ENCODE assay signal across 8 cellular contexts in genomic region chr13:46575321-46575721, GRCh38. TPM values are rescaled to one million over a fixed set of nuclear protein-coding genes. Genes with fewer than 3 reads are reported as not detected.
DNase-seq lines count a peak whose midpoint lies in the region; ATAC-seq and TF ChIP-seq lines count a peak whose summit lies in the region.

No MANE protein-coding gene starts in this region.

- H3K9me3 ChIP-seq in mucosa of descending colon (no peaks in the 10 kb centered on the region), adrenal gland (replicated peaks in 1 of 3) (no peaks in the 10 kb centered on the region)

- H3K27ac ChIP-seq in adrenal gland: no peak overlapping the region

- no peak overlapping the region for H3K27ac Mint-ChIP-seq in activated CD4-positive, alpha-beta T cell treated with anti-CD3 and anti-CD28 coated beads, Interleukin-2, amount 10 ng/mL, durations not matched to agents 24 days and 14 days

- peaks cover 8% of the 10 kb centered on the region for H3K4me1 ChIP-seq in mucosa of descending colon (ENCODE audit: low read depth)
- H3K4me1 ChIP-seq in adrenal gland (replicated peaks in 1 of 2): peaks cover 0 to 19% of the 10 kb centered on the region in 2 donors

- H3K4me3 ChIP-seq in mucosa of descending colon (no peak overlapping the region), adrenal gland (no peak overlapping the region)

- no peaks in the 10 kb centered on the region for H3K36me3 ChIP-seq in mucosa of descending colon (ENCODE audit: low read depth)
- H3K36me3 ChIP-seq in adrenal gland (replicated peaks in 1 of 2): no peaks in the 10 kb centered on the region

- no peaks in the 10 kb centered on the region for H3K27me3 Mint-ChIP-seq in activated CD4-positive, alpha-beta T cell treated with anti-CD3 and anti-CD28 coated beads, Interleukin-2, amount 10 ng/mL, durations not matched to agents 24 days and 14 days

- H3K9me3 Mint-ChIP-seq in activated CD4-positive, alpha-beta T cell treated with anti-CD3 and anti-CD28 coated beads, Interleukin-2, amount 10 ng/mL, durations not matched to agents 24 days and 14 days: no peaks in the 10 kb centered on the region

- TF ChIP-seq CTCF in GM13976 (IDR thresholded peaks at IDR 0.05; ENCODE audit: borderline replicate concordance, control extremely low read depth, extremely low read depth, insufficient read depth, missing control alignments) (no peak), mucosa of descending colon (IDR thresholded peaks at IDR 0.05) (no peak), adrenal gland (IDR thresholded peaks at IDR 0.05) (no peak)

- ATAC-seq in HG03060 (IDR thresholded peaks at IDR 0.05; ENCODE audit: low read depth, unreplicated experiment) (peak; percentile 37), mucosa of descending colon (peak; percentile 40), HG03378 (IDR thresholded peaks at IDR 0.05; ENCODE audit: unreplicated experiment) (no peak)

- no peak for TF ChIP-seq POLR2A in adrenal gland (IDR thresholded peaks at IDR 0.05)

- peaks cover 5% of the 10 kb centered on the region for H3K36me3 Mint-ChIP-seq in activated CD4-positive, alpha-beta T cell treated with anti-CD3 and anti-CD28 coated beads, Interleukin-2, amount 10 ng/mL, durations not matched to agents 24 days and 14 days (ENCODE audit: low read depth)

- no peaks in the 10 kb centered on the region for H3K27me3 ChIP-seq in adrenal gland

- H3K4me3 Mint-ChIP-seq in activated CD4-positive, alpha-beta T cell treated with anti-CD3 and anti-CD28 coated beads, Interleukin-2, amount 10 ng/mL, durations not matched to agents 24 days and 14 days: no peak overlapping the region

- in situ Hi-C loops in GM13976 (cut with MboI; ENCODE audit: low sequenced_read_pairs, unreplicated experiment): no loop called here

- intact Hi-C loops in mucosa of descending colon (cut with DNase I, micrococcal nuclease) (no loop called here), adrenal gland (cut with DNase I) (no loop called here)
- intact Hi-C loops in activated CD4-positive, alpha-beta T cell treated with anti-CD3 and anti-CD28 coated beads, Interleukin-2, amount 10 ng/mL, durations not matched to agents 24 days and 14 days (cut with micrococcal nuclease): loop anchor here (5.0 kb wide), 1 partner anchor 92 kb away; no protein-coding TSS in a partner anchor

- WGBS in adrenal gland, 4 donors: 50 to 67% (median 63%) methylated on average over 2 of the region's 2 CpGs

- peaks cover 46% of the 10 kb centered on the region for H3K4me1 Mint-ChIP-seq in activated CD4-positive, alpha-beta T cell treated with anti-CD3 and anti-CD28 coated beads, Interleukin-2, amount 10 ng/mL, durations not matched to agents 24 days and 14 days

- DNase-seq in GM13976 (ENCODE audit: low spot score): peak; percentile 46
- DNase-seq in astrocyte of the hippocampus (ENCODE audit: low read depth, low spot score): peak; percentile 29
- DNase-seq in mucosa of descending colon: no peak
- no peak for DNase-seq in adrenal gland
- no peak for DNase-seq in HuH-7 (ENCODE audit: low spot score)
- DNase-seq in activated CD4-positive, alpha-beta T cell treated with anti-CD3 and anti-CD28 coated beads, Interleukin-2, amount 10 ng/mL, durations not matched to agents 24 days and 14 days: no peak

RNA-seq across cellular contexts. Expression of gene LRCH1, which starts 22.4 kb away (rescaled TPM):
- total RNA-seq in mucosa of descending colon (10 to 100 TPM; 13.4 to 44.1 (median 16.1) TPM), adrenal gland (10 to 100 TPM in 4 of 8 donors, 1 to 10 TPM in 4; 4.1 to 13.6 (median 9.7) TPM)
- polyA plus RNA-seq in adrenal gland: 1 to 10 TPM; 2.8 to 6.4 (median 3.8) TPM
- 17.6 and 18.3 TPM in 2 replicates for total RNA-seq in activated CD4-positive, alpha-beta T cell treated with anti-CD3 and anti-CD28 coated beads, Interleukin-2, amount 10 ng/mL, durations not matched to agents 24 days and 14 days

Comparison
In these comparisons a context has a peak if more than half of its experiments do, and no peak if none do; other contexts are left out.
1. DNase-seq: peak in GM13976 (single experiment) and astrocyte of the hippocampus (single experiment); none in mucosa of descending colon (0 of 3), adrenal gland (0 of 7), HuH-7 (single experiment) and activated CD4-positive, alpha-beta T cell treated with anti-CD3 and anti-CD28 coated beads, Interleukin-2, amount 10 ng/mL, durations not matched to agents 24 days and 14 days (single experiment).